In genomic region chr13:28337196-28338045, GRCh38 we compare ENCODE assay signal across 1 cellular context.
TF ChIP-seq lines count a peak whose summit lies in the region.

No MANE protein-coding gene starts in this region.

TF ChIP-seq in GM23338, 12 proteins besides CTCF, POLR2A, EP300 and RAD21 (continued from another document):
- TF ChIP-seq REST (IDR thresholded peaks at IDR 0.05; ENCODE audit: unreplicated experiment) (no peak), STAT1 (IDR thresholded peaks at IDR 0.05; ENCODE audit: unreplicated experiment) (no peak), POLR2AphosphoS5 (IDR thresholded peaks at IDR 0.05; ENCODE audit: low read depth) (no peak), ZNF331 (CRISPR knock-in tag; IDR thresholded peaks at IDR 0.05; ENCODE audit: low read depth) (no peak), CREB1 (CRISPR knock-in tag; IDR thresholded peaks at IDR 0.05; ENCODE audit: low read depth) (no peak), EZH2phosphoT487 (IDR thresholded peaks at IDR 0.05; ENCODE audit: unreplicated experiment) (no peak), ETS1 (IDR thresholded peaks at IDR 0.05) (no peak), ZNF114 (CRISPR knock-in tag; IDR thresholded peaks at IDR 0.05) (no peak), NANOG (IDR thresholded peaks at IDR 0.05; ENCODE audit: borderline replicate concordance) (no peak)
